8 cellular contexts compared by ENCODE assay signal in the genomic region with DNA sequence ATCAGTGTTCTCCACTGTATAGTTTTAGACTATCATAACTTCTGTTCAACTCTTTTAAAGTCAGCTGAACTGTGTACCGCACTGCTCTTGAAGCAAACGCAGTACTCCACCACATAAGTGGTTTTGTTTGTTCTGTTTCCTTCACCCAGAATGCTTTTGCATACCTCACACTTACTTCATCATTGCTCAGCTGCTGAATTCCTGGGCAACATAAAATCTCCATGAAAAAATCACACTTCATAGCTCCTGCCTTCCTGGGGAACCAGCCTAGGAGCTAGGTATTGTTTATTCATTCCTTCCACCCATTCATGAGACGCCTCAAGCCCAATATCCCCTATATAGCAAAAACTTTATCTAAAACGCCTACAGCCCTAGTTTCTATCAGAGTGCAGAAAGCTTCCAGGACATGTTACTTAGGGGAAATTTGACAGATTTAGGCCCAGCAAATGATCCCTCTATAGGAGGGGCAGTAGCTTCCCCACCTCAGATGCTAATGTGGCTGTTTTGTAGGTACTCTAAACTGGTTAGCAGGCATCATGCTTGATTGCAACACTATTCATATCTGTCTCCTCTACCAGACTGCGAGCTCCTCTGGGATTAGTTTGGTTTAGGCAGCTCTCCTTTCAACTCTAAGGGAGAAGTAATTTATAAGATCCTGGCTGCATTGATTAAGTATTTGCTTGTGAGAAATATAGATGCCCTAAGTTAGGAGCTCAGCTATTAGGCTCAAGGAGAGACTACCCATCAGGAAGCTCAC. TPM values are rescaled to one million over a fixed set of nuclear protein-coding genes. Genes with fewer than 3 reads are reported as not detected.
DNase-seq lines count a peak whose midpoint lies in the region; ATAC-seq and TF ChIP-seq lines count a peak whose summit lies in the region.

No MANE protein-coding gene starts in this region.

- H3K4me1 Mint-ChIP-seq in immature natural killer cell (peaks cover 10 to 17% of the 10 kb centered on the region in 2 donors), chondrocyte (ENCODE audit: low read depth) (peaks cover 11% of the 10 kb centered on the region)

- H3K36me3 Mint-ChIP-seq in immature natural killer cell (peaks cover 0 to 6% (median 0%) of the 10 kb centered on the region in 3 donors), chondrocyte (ENCODE audit: low read depth) (no peaks in the 10 kb centered on the region)

- H3K9ac ChIP-seq in HUES6 (ENCODE audit: low read length), result no peak overlapping the region

- ATAC-seq in GM21367 (IDR thresholded peaks at IDR 0.05; ENCODE audit: unreplicated experiment), result peak; percentile 16

- DNase-seq in EL (peak; percentile 6), immature natural killer cell (no peak), DMS 273 treated with DMSO at 0.1 percent for 48 hours (lab: John Stamatoyannopoulos, UW) (no peak), NK-92 (lab: John Stamatoyannopoulos, UW; ENCODE audit: unreplicated experiment) (no peak), chondrocyte (ENCODE audit: low spot score) (no peak)
- no peak for DNase-seq in effector memory CD4-positive, alpha-beta T cell

- H3K27ac ChIP-seq in HUES6 (ENCODE audit: low read depth, low read length), result no peak overlapping the region
- H3K27ac ChIP-seq in effector memory CD4-positive, alpha-beta T cell (ENCODE audit: insufficient read depth, low read length, poor library complexity, severe bottlenecking), result no peak overlapping the region

- H3K4me1 ChIP-seq in HUES6 (ENCODE audit: control insufficient read depth, insufficient read depth, low read length), result peaks cover 10% of the 10 kb centered on the region
- H3K4me1 ChIP-seq in effector memory CD4-positive, alpha-beta T cell (ENCODE audit: control insufficient read depth, insufficient read depth, low read length, poor library complexity, severe bottlenecking), result no peaks in the 10 kb centered on the region

- H3K36me3 ChIP-seq in HUES6 (ENCODE audit: control insufficient read depth, insufficient read depth, low read length), result no peaks in the 10 kb centered on the region
- H3K36me3 ChIP-seq in effector memory CD4-positive, alpha-beta T cell (ENCODE audit: control insufficient read depth, insufficient read depth, low read length), result no peaks in the 10 kb centered on the region

- H3K27me3 Mint-ChIP-seq in immature natural killer cell (ENCODE audit: low read depth in 3 of 3), result peaks cover 8 to 15% (median 8%) of the 10 kb centered on the region in 3 donors
- peaks cover 5% of the 10 kb centered on the region for H3K27me3 Mint-ChIP-seq in chondrocyte (ENCODE audit: low read depth)

- H3K9me3 Mint-ChIP-seq in immature natural killer cell, result peaks cover 0 to 6% (median 3%) of the 10 kb centered on the region in 6 donors
- H3K9me3 Mint-ChIP-seq in chondrocyte (ENCODE audit: low read depth), result no peaks in the 10 kb centered on the region

- peak overlapping the region; percentile 45; the same call in 1 of the 2 replicates for H3K4me3 ChIP-seq in HUES6 (ENCODE audit: low read depth, low read length)
- no peak overlapping the region for H3K4me3 ChIP-seq in effector memory CD4-positive, alpha-beta T cell (ENCODE audit: insufficient read depth, low read depth, low read length, poor library complexity, severe bottlenecking)

- H3K9me3 ChIP-seq in HUES6 (ENCODE audit: control insufficient read depth, insufficient read depth, low read depth, low read length), result no peaks in the 10 kb centered on the region
- no peaks in the 10 kb centered on the region for H3K9me3 ChIP-seq in effector memory CD4-positive, alpha-beta T cell (ENCODE audit: control insufficient read depth, low read length)

- H3K27me3 ChIP-seq in HUES6 (ENCODE audit: control insufficient read depth, insufficient read depth, low read length), result no peaks in the 10 kb centered on the region
- H3K27me3 ChIP-seq in effector memory CD4-positive, alpha-beta T cell (replicated peaks; ENCODE audit: control insufficient read depth, insufficient read depth, low read length, poor library complexity, severe bottlenecking), result no peaks in the 10 kb centered on the region

- H3K27ac Mint-ChIP-seq in immature natural killer cell (peak overlapping the region in 4 of 6 donors; percentile 91 to 97 (median 95)), chondrocyte (ENCODE audit: unreplicated experiment) (no peak overlapping the region)

- TF ChIP-seq CTCF in chondrocyte (IDR thresholded peaks at IDR 0.05), result no peak

- H3K4me3 Mint-ChIP-seq in immature natural killer cell, result peak overlapping the region; percentile 86 to 99 (median 91)
- no peak overlapping the region for H3K4me3 Mint-ChIP-seq in chondrocyte (ENCODE audit: unreplicated experiment)

RNA-seq across cellular contexts. Expression of a gene that starts 44.5 kb away (rescaled TPM):
- polyA plus RNA-seq in immature natural killer cell, result not detected
- total RNA-seq in chondrocyte, result not detected in 3 replicates
